ENCODE assay signal across 1 cellular context in the genomic region with DNA sequence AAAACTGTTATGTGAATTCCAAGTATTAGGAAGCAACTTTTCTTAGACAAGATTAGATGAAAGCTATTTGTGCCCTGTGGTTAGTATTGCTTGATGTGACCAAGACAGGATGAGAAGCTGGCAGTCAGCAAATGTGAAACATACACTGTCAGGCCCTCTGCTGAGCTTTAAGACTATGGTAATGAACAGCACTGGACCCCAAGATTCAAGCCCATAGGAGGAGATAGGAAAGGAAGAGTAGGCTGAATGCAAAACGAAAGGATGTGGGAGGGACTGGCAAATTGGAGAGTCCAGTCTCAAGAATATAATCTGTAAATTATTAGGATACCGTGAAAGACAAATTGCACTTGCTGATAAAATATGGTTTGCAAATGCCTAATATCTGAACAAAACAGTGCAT.
TF ChIP-seq lines count a peak whose summit lies in the region.

No MANE protein-coding gene starts in this region.

TF ChIP-seq in K562, 482 proteins besides CTCF, POLR2A, EP300 and RAD21:
- TF ChIP-seq U2AF2 (optimal IDR thresholded peaks at IDR 0.05; ENCODE audit: low read depth, low read length) (no peak), SMAD3 (CRISPR knock-in tag; conservative IDR thresholded peaks at IDR 0.05) (no peak), BACH1 (tag; IDR thresholded peaks at IDR 0.05) (no peak), SMARCA5 (IDR thresholded peaks at IDR 0.05) (no peak), ZC3H8 (IDR thresholded peaks at IDR 0.05) (no peak), NCOA2 (IDR thresholded peaks at IDR 0.05; ENCODE audit: partially characterized antibody in 2 of 2) (no peak), FOXP1 (CRISPR knock-in tag; IDR thresholded peaks at IDR 0.05) (no peak), ZNF780A (CRISPR knock-in tag; IDR thresholded peaks at IDR 0.05) (no peak), DPF2 (IDR thresholded peaks at IDR 0.05) (no peak), ZNF124 (CRISPR knock-in tag; IDR thresholded peaks at IDR 0.05) (no peak), CBX8 (IDR thresholded peaks at IDR 0.05; ENCODE audit: borderline replicate concordance, extremely low read depth, low read depth, low read length, poor library complexity, severe bottlenecking) (no peak), ETS2 (tag; IDR thresholded peaks at IDR 0.05; ENCODE audit: borderline replicate concordance, poor library complexity, severe bottlenecking) (no peak), GTF2E2 (tag; IDR thresholded peaks at IDR 0.05) (no peak), KLF10 (CRISPR knock-in tag; IDR thresholded peaks at IDR 0.05) (no peak), TAF15 (IDR thresholded peaks at IDR 0.05; ENCODE audit: low read depth, low read length) (no peak)
- TF ChIP-seq, protein P1, sequence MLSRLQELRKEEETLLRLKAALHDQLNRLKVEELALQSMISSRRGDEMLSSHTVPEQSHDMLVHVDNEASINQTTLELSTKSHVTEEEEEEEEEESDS (CRISPR knock-in tag; IDR thresholded peaks at IDR 0.05) = no peak
- TF ChIP-seq, protein P2, sequence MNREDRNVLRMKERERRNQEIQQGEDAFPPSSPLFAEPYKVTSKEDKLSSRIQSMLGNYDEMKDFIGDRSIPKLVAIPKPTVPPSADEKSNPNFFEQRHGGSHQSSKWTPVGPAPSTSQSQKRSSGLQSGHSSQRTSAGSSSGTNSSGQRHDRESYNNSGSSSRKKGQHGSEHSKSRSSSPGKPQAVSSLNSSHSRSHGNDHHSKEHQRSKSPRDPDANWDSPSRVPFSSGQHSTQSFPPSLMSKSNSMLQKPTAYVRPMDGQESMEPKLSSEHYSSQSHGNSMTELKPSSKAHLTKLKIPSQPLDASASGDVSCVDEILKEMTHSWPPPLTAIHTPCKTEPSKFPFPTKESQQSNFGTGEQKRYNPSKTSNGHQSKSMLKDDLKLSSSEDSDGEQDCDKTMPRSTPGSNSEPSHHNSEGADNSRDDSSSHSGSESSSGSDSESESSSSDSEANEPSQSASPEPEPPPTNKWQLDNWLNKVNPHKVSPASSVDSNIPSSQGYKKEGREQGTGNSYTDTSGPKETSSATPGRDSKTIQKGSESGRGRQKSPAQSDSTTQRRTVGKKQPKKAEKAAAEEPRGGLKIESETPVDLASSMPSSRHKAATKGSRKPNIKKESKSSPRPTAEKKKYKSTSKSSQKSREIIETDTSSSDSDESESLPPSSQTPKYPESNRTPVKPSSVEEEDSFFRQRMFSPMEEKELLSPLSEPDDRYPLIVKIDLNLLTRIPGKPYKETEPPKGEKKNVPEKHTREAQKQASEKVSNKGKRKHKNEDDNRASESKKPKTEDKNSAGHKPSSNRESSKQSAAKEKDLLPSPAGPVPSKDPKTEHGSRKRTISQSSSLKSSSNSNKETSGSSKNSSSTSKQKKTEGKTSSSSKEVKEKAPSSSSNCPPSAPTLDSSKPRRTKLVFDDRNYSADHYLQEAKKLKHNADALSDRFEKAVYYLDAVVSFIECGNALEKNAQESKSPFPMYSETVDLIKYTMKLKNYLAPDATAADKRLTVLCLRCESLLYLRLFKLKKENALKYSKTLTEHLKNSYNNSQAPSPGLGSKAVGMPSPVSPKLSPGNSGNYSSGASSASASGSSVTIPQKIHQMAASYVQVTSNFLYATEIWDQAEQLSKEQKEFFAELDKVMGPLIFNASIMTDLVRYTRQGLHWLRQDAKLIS (CRISPR knock-in tag; IDR thresholded peaks at IDR 0.05) = no peak
- TF ChIP-seq, protein P3, sequence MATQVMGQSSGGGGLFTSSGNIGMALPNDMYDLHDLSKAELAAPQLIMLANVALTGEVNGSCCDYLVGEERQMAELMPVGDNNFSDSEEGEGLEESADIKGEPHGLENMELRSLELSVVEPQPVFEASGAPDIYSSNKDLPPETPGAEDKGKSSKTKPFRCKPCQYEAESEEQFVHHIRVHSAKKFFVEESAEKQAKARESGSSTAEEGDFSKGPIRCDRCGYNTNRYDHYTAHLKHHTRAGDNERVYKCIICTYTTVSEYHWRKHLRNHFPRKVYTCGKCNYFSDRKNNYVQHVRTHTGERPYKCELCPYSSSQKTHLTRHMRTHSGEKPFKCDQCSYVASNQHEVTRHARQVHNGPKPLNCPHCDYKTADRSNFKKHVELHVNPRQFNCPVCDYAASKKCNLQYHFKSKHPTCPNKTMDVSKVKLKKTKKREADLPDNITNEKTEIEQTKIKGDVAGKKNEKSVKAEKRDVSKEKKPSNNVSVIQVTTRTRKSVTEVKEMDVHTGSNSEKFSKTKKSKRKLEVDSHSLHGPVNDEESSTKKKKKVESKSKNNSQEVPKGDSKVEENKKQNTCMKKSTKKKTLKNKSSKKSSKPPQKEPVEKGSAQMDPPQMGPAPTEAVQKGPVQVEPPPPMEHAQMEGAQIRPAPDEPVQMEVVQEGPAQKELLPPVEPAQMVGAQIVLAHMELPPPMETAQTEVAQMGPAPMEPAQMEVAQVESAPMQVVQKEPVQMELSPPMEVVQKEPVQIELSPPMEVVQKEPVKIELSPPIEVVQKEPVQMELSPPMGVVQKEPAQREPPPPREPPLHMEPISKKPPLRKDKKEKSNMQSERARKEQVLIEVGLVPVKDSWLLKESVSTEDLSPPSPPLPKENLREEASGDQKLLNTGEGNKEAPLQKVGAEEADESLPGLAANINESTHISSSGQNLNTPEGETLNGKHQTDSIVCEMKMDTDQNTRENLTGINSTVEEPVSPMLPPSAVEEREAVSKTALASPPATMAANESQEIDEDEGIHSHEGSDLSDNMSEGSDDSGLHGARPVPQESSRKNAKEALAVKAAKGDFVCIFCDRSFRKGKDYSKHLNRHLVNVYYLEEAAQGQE (CRISPR knock-in tag; IDR thresholded peaks at IDR 0.05; ENCODE audit: low read depth) = no peak
- TF ChIP-seq, protein P4, sequence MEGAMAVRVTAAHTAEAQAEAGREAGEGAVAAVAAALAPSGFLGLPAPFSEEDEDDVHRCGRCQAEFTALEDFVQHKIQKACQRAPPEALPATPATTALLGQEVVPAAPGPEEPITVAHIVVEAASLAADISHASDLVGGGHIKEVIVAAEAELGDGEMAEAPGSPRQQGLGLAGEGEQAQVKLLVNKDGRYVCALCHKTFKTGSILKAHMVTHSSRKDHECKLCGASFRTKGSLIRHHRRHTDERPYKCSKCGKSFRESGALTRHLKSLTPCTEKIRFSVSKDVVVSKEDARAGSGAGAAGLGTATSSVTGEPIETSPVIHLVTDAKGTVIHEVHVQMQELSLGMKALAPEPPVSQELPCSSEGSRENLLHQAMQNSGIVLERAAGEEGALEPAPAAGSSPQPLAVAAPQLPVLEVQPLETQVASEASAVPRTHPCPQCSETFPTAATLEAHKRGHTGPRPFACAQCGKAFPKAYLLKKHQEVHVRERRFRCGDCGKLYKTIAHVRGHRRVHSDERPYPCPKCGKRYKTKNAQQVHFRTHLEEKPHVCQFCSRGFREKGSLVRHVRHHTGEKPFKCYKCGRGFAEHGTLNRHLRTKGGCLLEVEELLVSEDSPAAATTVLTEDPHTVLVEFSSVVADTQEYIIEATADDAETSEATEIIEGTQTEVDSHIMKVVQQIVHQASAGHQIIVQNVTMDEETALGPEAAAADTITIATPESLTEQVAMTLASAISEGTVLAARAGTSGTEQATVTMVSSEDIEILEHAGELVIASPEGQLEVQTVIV (CRISPR knock-in tag; IDR thresholded peaks at IDR 0.05; ENCODE audit: borderline replicate concordance) = no peak
TF ChIP-seq in K562: peak in this region for 0.
